Comparison of ENCODE assay signal across 8 cellular contexts in the genomic region with DNA sequence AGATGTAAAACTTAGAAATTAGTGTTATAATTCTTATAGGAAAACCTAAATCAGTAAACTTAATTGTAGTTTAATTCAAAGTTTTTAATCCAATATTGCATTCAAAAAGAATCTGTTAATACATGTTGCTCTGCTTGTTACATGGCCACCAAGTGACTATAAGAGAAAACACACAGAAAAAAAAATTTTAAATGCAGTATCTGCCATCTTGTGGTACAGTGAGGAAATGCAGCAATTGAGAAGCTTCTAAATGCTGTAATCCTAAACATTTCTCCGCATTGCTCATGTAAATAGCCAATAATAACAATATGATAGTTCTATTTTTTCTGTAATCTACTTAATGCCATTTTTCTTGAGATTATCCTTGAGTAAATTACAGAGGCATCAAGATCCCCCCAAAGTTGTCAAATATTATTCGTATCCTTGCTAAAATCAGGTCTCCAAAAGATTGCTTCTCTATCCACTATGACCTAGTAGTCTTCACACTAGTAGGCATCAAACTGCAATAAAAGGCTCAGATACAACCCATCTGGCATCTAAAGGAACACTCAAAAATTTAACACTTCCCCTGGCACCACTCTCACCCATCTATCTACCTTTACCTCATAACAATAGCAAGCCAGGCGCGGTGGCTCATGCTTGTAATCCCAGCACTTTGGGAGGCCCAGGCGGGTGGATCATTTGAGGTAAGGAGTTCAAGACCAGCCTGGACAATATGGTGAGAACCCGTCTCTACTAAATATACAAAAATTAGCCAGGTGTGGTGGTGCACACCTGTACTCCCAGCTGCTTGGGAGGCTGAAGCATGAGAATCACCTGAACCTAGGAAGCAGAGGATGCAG. TPM values are rescaled to one million over a fixed set of nuclear protein-coding genes. Genes with fewer than 3 reads are reported as not detected.
DNase-seq lines count a peak whose midpoint lies in the region; ATAC-seq and TF ChIP-seq lines count a peak whose summit lies in the region.

No MANE protein-coding gene starts in this region.

- peak; percentile 84 for TF ChIP-seq CTCF in activated CD8-positive, alpha-beta T cell treated with anti-CD3 and anti-CD28 coated beads for 36 hours (IDR thresholded peaks at IDR 0.05)
- TF ChIP-seq CTCF in right atrium auricular region (IDR thresholded peaks at IDR 0.05), result peak; percentile 74 to 85
- TF ChIP-seq CTCF in gastrocnemius medialis (IDR thresholded peaks at IDR 0.05 in 4 of 5, conservative IDR thresholded peaks at IDR 0.05 in 1 of 5), result peak; percentile 26 to 77 (median 73)

- no peaks in the 10 kb centered on the region for H3K9me3 Mint-ChIP-seq in activated CD8-positive, alpha-beta T cell treated with anti-CD3 and anti-CD28 coated beads for 36 hours

- H3K4me3 ChIP-seq in right atrium auricular region (no peak overlapping the region), gastrocnemius medialis (no peak overlapping the region)

- peaks cover 4% of the 10 kb centered on the region for H3K36me3 Mint-ChIP-seq in activated CD8-positive, alpha-beta T cell treated with anti-CD3 and anti-CD28 coated beads for 36 hours (ENCODE audit: low read depth)

- H3K27ac ChIP-seq in right atrium auricular region (no peak overlapping the region), gastrocnemius medialis (no peak overlapping the region)

- no peak overlapping the region for H3K27ac Mint-ChIP-seq in activated CD8-positive, alpha-beta T cell treated with anti-CD3 and anti-CD28 coated beads for 36 hours

- intact Hi-C loops in activated CD8-positive, alpha-beta T cell treated with anti-CD3 and anti-CD28 coated beads for 36 hours (cut with micrococcal nuclease), result no loop called here
- intact Hi-C loops in gastrocnemius medialis (cut with DNase I; ENCODE audit: low total_unique reads), result no loop called here

- no peak overlapping the region for H3K4me3 Mint-ChIP-seq in activated CD8-positive, alpha-beta T cell treated with anti-CD3 and anti-CD28 coated beads for 36 hours

- H3K36me3 ChIP-seq in right atrium auricular region (peaks cover 11% of the 10 kb centered on the region), gastrocnemius medialis (peaks cover 0 to 10% of the 10 kb centered on the region in 2 donors)

- POLR2A ChIA-PET in activated CD8-positive, alpha-beta T cell treated with anti-CD3 and anti-CD28 coated beads for 36 hours (lab: Charles Lee), result no interaction called here

- CTCF ChIA-PET in activated CD8-positive, alpha-beta T cell treated with anti-CD3 and anti-CD28 coated beads for 36 hours (lab: Charles Lee), result interaction anchor here (0.6 to 2.0 kb wide), 10 partner anchors 8 to 77 kb away, joined by 3 to 9 read pairs (median 4); no protein-coding TSS in a partner anchor

- ATAC-seq in GM19351 (IDR thresholded peaks at IDR 0.05; ENCODE audit: unreplicated experiment), result peak; percentile 93
- ATAC-seq in HG03175 (IDR thresholded peaks at IDR 0.05; ENCODE audit: unreplicated experiment), result peak; percentile 93
- peak; percentile 66 for ATAC-seq in activated CD8-positive, alpha-beta T cell treated with anti-CD3 and anti-CD28 coated beads for 36 hours
- ATAC-seq in gastrocnemius medialis, result no peak

- peak; percentile 80 for DNase-seq in DMS 273 (lab: John Stamatoyannopoulos, UW; ENCODE audit: unreplicated experiment)
- DNase-seq in NCI-H2171 (lab: John Stamatoyannopoulos, UW), result peak; percentile 37
- DNase-seq in activated CD8-positive, alpha-beta T cell treated with anti-CD3 and anti-CD28 coated beads for 36 hours, result no peak
- no peak for DNase-seq in right atrium auricular region (ENCODE audit: low spot score)
- no peak for DNase-seq in gastrocnemius medialis
- DNase-seq in activated T-cell treated with anti-CD3 and anti-CD28 coated beads, Interleukin-2, amount 50 U/mL, for 48 hours, result no peak

- H3K27me3 Mint-ChIP-seq in activated CD8-positive, alpha-beta T cell treated with anti-CD3 and anti-CD28 coated beads for 36 hours, result no peaks in the 10 kb centered on the region

- H3K4me1 Mint-ChIP-seq in activated CD8-positive, alpha-beta T cell treated with anti-CD3 and anti-CD28 coated beads for 36 hours (ENCODE audit: low read depth), result no peaks in the 10 kb centered on the region

- H3K4me1 ChIP-seq in right atrium auricular region (no peaks in the 10 kb centered on the region), gastrocnemius medialis (no peaks in the 10 kb centered on the region)

- H3K9me3 ChIP-seq in right atrium auricular region (no peaks in the 10 kb centered on the region), gastrocnemius medialis (no peaks in the 10 kb centered on the region)

- in situ Hi-C loops in gastrocnemius medialis (cut with MboI; ENCODE audit: low sequenced_read_pairs in 4 of 4), result no loop called here

- H3K27me3 ChIP-seq in right atrium auricular region (no peaks in the 10 kb centered on the region), gastrocnemius medialis (no peaks in the 10 kb centered on the region)

- no peak for TF ChIP-seq POLR2A in gastrocnemius medialis (IDR thresholded peaks at IDR 0.05)

RNA-seq across cellular contexts. Expression of a gene that starts 34.6 kb away (rescaled TPM):
- total RNA-seq in activated CD8-positive, alpha-beta T cell treated with anti-CD3 and anti-CD28 coated beads for 36 hours, result 10 to 100 TPM; 90.5 to 91.7 TPM
- total RNA-seq in right atrium auricular region, result 10 to 100 TPM; 25.6 to 32.4 TPM
- 10 to 100 TPM; 27.9 to 33.7 (median 30.8) TPM for total RNA-seq in gastrocnemius medialis

Comparison
In these comparisons a context has a peak if more than half of its experiments do, and no peak if none do; other contexts are left out.
1. DNase-seq: peak in DMS 273 (single experiment) and NCI-H2171 (single experiment); none in activated CD8-positive, alpha-beta T cell treated with anti-CD3 and anti-CD28 coated beads for 36 hours (single experiment), right atrium auricular region (single experiment), gastrocnemius medialis (0 of 2) and activated T-cell treated with anti-CD3 and anti-CD28 coated beads, Interleukin-2, amount 50 U/mL, for 48 hours (0 of 2).
2. ATAC-seq: peak in GM19351 (single experiment), HG03175 (single experiment) and activated CD8-positive, alpha-beta T cell treated with anti-CD3 and anti-CD28 coated beads for 36 hours (single experiment); none in gastrocnemius medialis (0 of 2).
3. Peak in every context shown above with its lines, with median percentiles within 50 percentile points of each other: CTCF ChIP-seq.